Comparison of ENCODE assay signal across 27 cellular contexts in the genomic region with DNA sequence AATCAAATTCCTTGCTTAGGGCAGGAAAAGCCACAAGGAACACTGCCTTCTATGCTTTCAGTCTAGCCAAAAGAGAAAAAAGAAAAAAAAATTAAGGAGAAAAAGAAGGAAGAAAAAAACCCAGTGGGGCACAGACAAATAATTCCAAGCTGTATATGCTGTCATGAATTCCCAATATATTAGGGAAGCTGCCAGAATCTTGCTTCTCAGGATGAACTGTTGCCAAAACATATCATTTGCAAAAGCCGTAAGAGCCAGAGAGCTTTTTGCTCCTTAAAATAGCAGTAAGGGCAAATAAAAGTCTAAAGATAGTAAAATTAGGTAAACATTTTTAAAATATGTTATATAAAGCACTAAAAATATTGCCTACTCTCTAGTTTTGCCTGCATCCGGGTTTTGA. TPM values are rescaled to one million over a fixed set of nuclear protein-coding genes. Genes with fewer than 3 reads are reported as not detected.
DNase-seq lines count a peak whose midpoint lies in the region; ATAC-seq, FAIRE-seq and TF ChIP-seq lines count a peak whose summit lies in the region.
"Had no signal": no experiment of that assay in that cellular context is flagged by ENCODE, and none has a peak within 500 bp of the region (broad histone marks: within the 10 kb centered on the region; RNA-seq: fewer than 3 reads in every experiment).

No MANE protein-coding gene starts in this region.

- no peaks in the 10 kb centered on the region for H3K79me2 ChIP-seq in parathyroid adenoma
- H3K79me2 ChIP-seq: hepatocyte had no signal

- H3K27ac Mint-ChIP-seq in natural killer cell = no peak overlapping the region
- H3K27ac Mint-ChIP-seq: activated CD4-positive, alpha-beta T cell treated with anti-CD3 and anti-CD28 coated beads for 36 hours; activated naive CD8-positive, alpha-beta T cell treated with anti-CD3 and anti-CD28 coated beads for 36 hours; stimulated activated effector memory CD8-positive, alpha-beta T cell treated with anti-CD3 and anti-CD28 coated beads, Interleukin-12 subunit alpha, Interleukin-12 subunit beta, amount 100 ng/mL, for 72 hours had no signal

- ATAC-seq in GM18511 (IDR thresholded peaks at IDR 0.05; ENCODE audit: unreplicated experiment) (no peak), natural killer cell (no peak)
- ATAC-seq: activated CD4-positive, alpha-beta T cell treated with anti-CD3 and anti-CD28 coated beads for 36 hours; HCT116; stimulated activated effector memory CD8-positive, alpha-beta T cell treated with anti-CD3 and anti-CD28 coated beads, Interleukin-12 subunit alpha, Interleukin-12 subunit beta, amount 100 ng/mL, for 72 hours had no signal

- DNase-seq in AG10803 (ENCODE audit: low read depth) (peak; percentile 31), EH (ENCODE audit: low read depth) (peak; percentile 33), fibroblast of gingiva (ENCODE audit: low read depth) (peak; percentile 73), natural killer cell (no peak), kidney (no peak)
- DNase-seq: activated CD4-positive, alpha-beta T cell treated with anti-CD3 and anti-CD28 coated beads for 36 hours; activated naive CD8-positive, alpha-beta T cell treated with anti-CD3 and anti-CD28 coated beads for 36 hours; activated T-cell treated with anti-CD3 and anti-CD28 coated beads for 4 hours; C1 segment of cervical spinal cord; Caco-2; DND-41; effector CD4-positive, alpha-beta T cell; foreskin melanocyte; Karpas-422; NCI-H1436; NCI-H345; spleen; stimulated activated CD4-positive, alpha-beta T cell treated with anti-CD3 and anti-CD28 coated beads, Interleukin-4, amount 100 ng/mL, for 1 hour; substantia nigra had no signal

- H3K4me2 ChIP-seq in parathyroid adenoma (ENCODE audit: low read length) = no peak overlapping the region
- H3K4me2 ChIP-seq: hepatocyte had no signal

- TF ChIP-seq CTCF in AG10803 (conservative IDR thresholded peaks at IDR 0.05; ENCODE audit: low read length) = no peak
- no peak for TF ChIP-seq CTCF in parathyroid adenoma (IDR thresholded peaks at IDR 0.05)
- no peak for TF ChIP-seq CTCF in natural killer cell (IDR thresholded peaks at IDR 0.05)
- TF ChIP-seq CTCF in kidney (IDR thresholded peaks at IDR 0.05; ENCODE audit: borderline replicate concordance, extremely low read depth, insufficient read depth) = no peak

- intact Hi-C loops in natural killer cell (cut with micrococcal nuclease) (no loop called here), kidney (cut with DNase I) (no loop called here)

- H3K4me1 ChIP-seq in parathyroid adenoma = peaks cover 6% of the 10 kb centered on the region
- peaks cover 0 to 3% of the 10 kb centered on the region in 2 donors for H3K4me1 ChIP-seq in kidney (ENCODE audit: control insufficient read depth in 1 of 2, insufficient read depth in 1 of 2, low read depth in 1 of 2, low read length in 2 of 2)
- H3K4me1 ChIP-seq: spleen had no signal

- H3K36me3 ChIP-seq in parathyroid adenoma (ENCODE audit: control insufficient read depth, insufficient read depth, low read length) (no peaks in the 10 kb centered on the region), kidney (ENCODE audit: control insufficient read depth in 1 of 2, insufficient read depth in 2 of 2, low read length in 2 of 2) (peaks cover 0 to 14% of the 10 kb centered on the region in 2 donors)

- H3K4me1 Mint-ChIP-seq in natural killer cell = no peaks in the 10 kb centered on the region
- H3K4me1 Mint-ChIP-seq: activated CD4-positive, alpha-beta T cell treated with anti-CD3 and anti-CD28 coated beads for 36 hours; activated naive CD8-positive, alpha-beta T cell treated with anti-CD3 and anti-CD28 coated beads for 36 hours; stimulated activated effector memory CD8-positive, alpha-beta T cell treated with anti-CD3 and anti-CD28 coated beads, Interleukin-12 subunit alpha, Interleukin-12 subunit beta, amount 100 ng/mL, for 72 hours had no signal

- H3K27ac ChIP-seq in parathyroid adenoma = peak overlapping the region; percentile 84
- H3K27ac ChIP-seq in kidney (ENCODE audit: low read depth in 2 of 2, low read length in 2 of 2) = no peak overlapping the region
- H3K27ac ChIP-seq: epithelial cell of prostate, hepatocyte, RWPE1 had no signal

- no peak overlapping the region for H3K4me3 ChIP-seq in AG10803 (ENCODE audit: low read length)
- H3K4me3 ChIP-seq in parathyroid adenoma (ENCODE audit: low read depth, low read length) = no peak overlapping the region
- no peak overlapping the region for H3K4me3 ChIP-seq in kidney (ENCODE audit: low read length in 2 of 2)
- H3K4me3 ChIP-seq: hepatocyte, spleen had no signal

- H3K9me3 ChIP-seq in parathyroid adenoma (ENCODE audit: control insufficient read depth, low read length) = no peaks in the 10 kb centered on the region
- H3K9me3 ChIP-seq in kidney (ENCODE audit: control insufficient read depth in 1 of 2, low read length in 2 of 2) = no peaks in the 10 kb centered on the region
- H3K9me3 ChIP-seq: Caco-2, spleen had no signal

- H3K9me3 Mint-ChIP-seq in natural killer cell = no peaks in the 10 kb centered on the region
- H3K9me3 Mint-ChIP-seq: activated naive CD8-positive, alpha-beta T cell treated with anti-CD3 and anti-CD28 coated beads for 36 hours; stimulated activated effector memory CD8-positive, alpha-beta T cell treated with anti-CD3 and anti-CD28 coated beads, Interleukin-12 subunit alpha, Interleukin-12 subunit beta, amount 100 ng/mL, for 72 hours had no signal

- H3K9ac ChIP-seq in parathyroid adenoma (no peak overlapping the region), kidney (ENCODE audit: low read length in 2 of 2) (no peak overlapping the region)

- peaks cover 10% of the 10 kb centered on the region for H3K36me3 Mint-ChIP-seq in natural killer cell

- H3K27me3 Mint-ChIP-seq in natural killer cell (ENCODE audit: low read depth in 2 of 2) = no peaks in the 10 kb centered on the region
- H3K27me3 Mint-ChIP-seq: activated CD4-positive, alpha-beta T cell treated with anti-CD3 and anti-CD28 coated beads for 36 hours; activated naive CD8-positive, alpha-beta T cell treated with anti-CD3 and anti-CD28 coated beads for 36 hours had no signal

- FAIRE-seq in kidney (lab: Jason Lieb, UNC) = no peak
- FAIRE-seq: urothelium cell line had no signal

- no peaks in the 10 kb centered on the region for H3K27me3 ChIP-seq in parathyroid adenoma (ENCODE audit: control insufficient read depth, insufficient read depth, low read length)
- H3K27me3 ChIP-seq: hepatocyte, spleen had no signal

- no peak overlapping the region for H2AFZ ChIP-seq in parathyroid adenoma
- H2AFZ ChIP-seq: hepatocyte had no signal

- no peak overlapping the region for H3K4me3 Mint-ChIP-seq in natural killer cell
- H3K4me3 Mint-ChIP-seq: activated CD4-positive, alpha-beta T cell treated with anti-CD3 and anti-CD28 coated beads for 36 hours; activated naive CD8-positive, alpha-beta T cell treated with anti-CD3 and anti-CD28 coated beads for 36 hours; stimulated activated effector memory CD8-positive, alpha-beta T cell treated with anti-CD3 and anti-CD28 coated beads, Interleukin-12 subunit alpha, Interleukin-12 subunit beta, amount 100 ng/mL, for 72 hours had no signal

RNA-seq across cellular contexts. Expression of a gene that starts 52.1 kb away (rescaled TPM):
- total RNA-seq in natural killer cell (10 to 100 TPM; 23.5 to 31.4 (median 23.7) TPM), kidney (40.3 TPM)
- 59.3 TPM for polyA plus RNA-seq in kidney (ENCODE audit: insufficient read depth, low read depth, low replicate concordance)

Comparison
In these comparisons a context has a peak if more than half of its experiments do, and no peak if none do; other contexts are left out.
1. DNase-seq: peak in AG10803 (single experiment), EH (single experiment) and fibroblast of gingiva (single experiment); none in natural killer cell (single experiment) and kidney (single experiment).